Comparison of ENCODE assay signal across 1 cellular context in genomic region chr11:62831520-62832345, GRCh38.
TF ChIP-seq lines count a peak whose summit lies in the region.

Gene STX5, minus strand, starts transcription at chr11:62832051. Its CDS starts 808 bp downstream, at chr11:62831243.

TF ChIP-seq in H1, 55 proteins besides CTCF, POLR2A, EP300 and RAD21:
- TF ChIP-seq SP2 (IDR thresholded peaks at IDR 0.05; ENCODE audit: low read length) (peak; percentile 91), GTF2F1 (IDR thresholded peaks at IDR 0.05; ENCODE audit: borderline replicate concordance, low read depth, low read length) (no peak), CHD2 (IDR thresholded peaks at IDR 0.05; ENCODE audit: low read length) (peak; percentile 93), GABPA (IDR thresholded peaks at IDR 0.05; ENCODE audit: borderline replicate concordance, insufficient read depth, low read length) (peak; percentile 94), MAFK (IDR thresholded peaks at IDR 0.05; ENCODE audit: low read depth, low read length) (no peak), TBP (IDR thresholded peaks at IDR 0.05; ENCODE audit: low read depth, low read length) (peak; percentile 93), CREB1 (IDR thresholded peaks at IDR 0.05) (peak; percentile 94), SAP30 (IDR thresholded peaks at IDR 0.05; ENCODE audit: insufficient read depth, insufficient replicate concordance, low read length) (peak; percentile 68), JUN (IDR thresholded peaks at IDR 0.05; ENCODE audit: low read depth, low read length) (no peak), TAF7 (optimal IDR thresholded peaks at IDR 0.05; ENCODE audit: borderline replicate concordance, low read depth, low read length) (peak; percentile 67), SIN3A (conservative IDR thresholded peaks at IDR 0.05 in 1 of 2, IDR thresholded peaks at IDR 0.05 in 1 of 2; ENCODE audit: low read depth in 1 of 2, low read length in 2 of 2) (peak; percentile 78 to 82; a peak in 2 of 4 replicates), TAF1 (IDR thresholded peaks at IDR 0.05; ENCODE audit: low read depth, low read length) (peak; percentile 95), SP4 (IDR thresholded peaks at IDR 0.05; ENCODE audit: low read length) (peak; percentile 91), ASH2L (IDR thresholded peaks at IDR 0.05; ENCODE audit: low read length) (peak; percentile 70), KDM4A (IDR thresholded peaks at IDR 0.05; ENCODE audit: low read depth, low read length, severe bottlenecking) (peak; percentile 13), MAX (IDR thresholded peaks at IDR 0.05) (peak; percentile 10; the same call in 1 of the 2 replicates), SP1 (IDR thresholded peaks at IDR 0.05; ENCODE audit: low read depth, low read length) (peak; percentile 98), EZH2 (IDR thresholded peaks at IDR 0.05; ENCODE audit: low read depth, low read length, severe bottlenecking) (no peak), USF2 (IDR thresholded peaks at IDR 0.05; ENCODE audit: low read length) (peak; percentile 45; the same call in 1 of the 2 replicates), KDM1A (IDR thresholded peaks at IDR 0.05; ENCODE audit: borderline replicate concordance, low read length) (no peak), PHF8 (conservative IDR thresholded peaks at IDR 0.05; ENCODE audit: low read depth, low read length) (peak; percentile 97), RBBP5 (IDR thresholded peaks at IDR 0.05; ENCODE audit: borderline replicate concordance, low read depth, low read length) (0 out of 2 replicates have a peak, but pooled peaks have one; percentile 28), HDAC2 (IDR thresholded peaks at IDR 0.05; ENCODE audit: borderline replicate concordance in 1 of 2, low read depth in 2 of 2, low read length in 2 of 2) (0 out of 4 replicates have a peak, but pooled peaks of 1 of the 2 experiments have one; percentile 17), POLR2AphosphoS5 (IDR thresholded peaks at IDR 0.05; ENCODE audit: low read depth, low read length) (peak; percentile 88)
